ENCODE assay signal across 8 cellular contexts in genomic region chr9:91422832-91423711, GRCh38. TPM values are rescaled to one million over a fixed set of nuclear protein-coding genes. Genes with fewer than 3 reads are reported as not detected.
DNase-seq lines count a peak whose midpoint lies in the region; ATAC-seq and TF ChIP-seq lines count a peak whose summit lies in the region.

No MANE protein-coding gene starts in this region.

- H3K36me3 Mint-ChIP-seq in chondrocyte (ENCODE audit: low read depth) = no peaks in the 10 kb centered on the region

- POLR2A ChIA-PET in HEK293T (lab: Yijun Ruan, JAX) = interaction anchor here (1.0 to 1.2 kb wide), 3 partner anchors 26 to 507 kb away, joined by 3 to 4 read pairs (median 3); no protein-coding TSS in a partner anchor

- peaks cover 56% of the 10 kb centered on the region for H3K4me1 Mint-ChIP-seq in chondrocyte (ENCODE audit: low read depth)

- H3K27ac Mint-ChIP-seq in chondrocyte (ENCODE audit: unreplicated experiment) = peak overlapping the region; percentile 99

- CTCF ChIA-PET in HEK293T (lab: Yijun Ruan, JAX) = no interaction called here

- peak; percentile 58 for TF ChIP-seq CTCF in GM12874 (IDR thresholded peaks at IDR 0.05; ENCODE audit: insufficient read depth, low read depth, low read length)
- peak; percentile 60 for TF ChIP-seq CTCF in chondrocyte (IDR thresholded peaks at IDR 0.05)

- H3K9me3 Mint-ChIP-seq in chondrocyte (ENCODE audit: low read depth) = no peaks in the 10 kb centered on the region

- H3K27me3 Mint-ChIP-seq in chondrocyte (ENCODE audit: low read depth) = no peaks in the 10 kb centered on the region

- peak overlapping the region; percentile 97 for H3K4me3 Mint-ChIP-seq in chondrocyte (ENCODE audit: unreplicated experiment)

- peak; percentile 54 for DNase-seq in HEK293T (ENCODE audit: extremely low spot score)
- peak; percentile 34 for DNase-seq in MV-4-11 (lab: John Stamatoyannopoulos, UW)
- no peak for DNase-seq in chondrocyte (ENCODE audit: low spot score)
- DNase-seq in kidney tubule cell (ENCODE audit: low spot score) = peak; percentile 78
- peak; percentile 66 for DNase-seq in stimulated activated CD4-positive, alpha-beta T cell treated with anti-CD3 and anti-CD28 coated beads, Interleukin-15, amount 100 ng/mL, for 24 hours
- no peak for DNase-seq in SHP77 treated with DMSO at 0.1 percent for 48 hours (lab: John Stamatoyannopoulos, UW)

- ATAC-seq in activated CD4-positive, CD25-positive, alpha-beta regulatory T cell treated with anti-CD3 and anti-CD28 coated beads, Interleukin-2, amount 50 U/mL, for 24 hours = peak; percentile 31 to 42

TF ChIP-seq in HEK293T, 16 proteins besides CTCF, POLR2A, EP300 and RAD21:
- TF ChIP-seq L3MBTL2 (conservative IDR thresholded peaks at IDR 0.05) (peak; percentile 24; the same call in 1 of the 2 replicates), SUZ12 (IDR thresholded peaks at IDR 0.05) (no peak)

RNA-seq across cellular contexts. Expression of gene NFIL3, which starts 0.6 kb away (rescaled TPM):
- 22.5 to 43.3 TPM (median 43.2 TPM) in 3 replicates for total RNA-seq in chondrocyte

Comparison
In these comparisons a context has a peak if more than half of its experiments do, and no peak if none do; other contexts are left out.
1. DNase-seq: peak in HEK293T (single experiment), MV-4-11 (single experiment), kidney tubule cell (single experiment) and stimulated activated CD4-positive, alpha-beta T cell treated with anti-CD3 and anti-CD28 coated beads, Interleukin-15, amount 100 ng/mL, for 24 hours (single experiment); none in chondrocyte (single experiment) and SHP77 treated with DMSO at 0.1 percent for 48 hours (single experiment).